Comparison of ENCODE assay signal across 28 cellular contexts in genomic region chr5:145502906-145503305, GRCh38.
"Had no signal": no experiment of that assay in that cellular context is flagged by ENCODE, and none has a peak within 500 bp of the region (broad histone marks: within the 10 kb centered on the region; RNA-seq: fewer than 3 reads in every experiment).

No MANE protein-coding gene starts in this region.

- H3K4me1 ChIP-seq: suprapubic skin, testis, thyroid gland, upper lobe of left lung, upper lobe of right lung, uterus, vagina had no signal

- H3K27me3 ChIP-seq: stomach, suprapubic skin, testis, thyroid gland, tibial artery, tibial nerve, transverse colon, upper lobe of left lung, upper lobe of right lung, uterus, vagina had no signal

- H3K9me3 Mint-ChIP-seq: type B pancreatic cell had no signal

- H3K4me3 ChIP-seq: stomach, suprapubic skin, testis, thoracic aorta, thyroid gland, tibial artery, tibial nerve, transverse colon, upper lobe of left lung, upper lobe of right lung, uterus, vagina had no signal

- ATAC-seq: stimulated activated effector memory CD8-positive, alpha-beta T cell treated with anti-CD3 and anti-CD28 coated beads, Interleukin-12 subunit alpha, Interleukin-12 subunit beta, amount 100 ng/mL, for 72 hours; stimulated activated memory B cell treated with anti-CD40 and anti-IgM and Interleukin-4, amounts not matched to agents 10 μg/mL and 1 μg/mL and 100 μg/mL, for 72 hours; stimulated activated naive B cell treated with anti-CD40 and anti-IgM and Interleukin-4, amounts not matched to agents 10 μg/mL and 1 μg/mL and 100 μg/mL, for 72 hours; stimulated activated naive CD8-positive, alpha-beta T cell treated with anti-CD3 and anti-CD28 coated beads, Interleukin-15, amount 100 ng/mL, for 72 hours; stimulated activated naive CD8-positive, alpha-beta T cell treated with anti-CD3 and anti-CD28 coated beads, Interleukin-15, Interleukin-2, amounts not matched to agents 100 U/mL and 50 U/mL, for 24 hours; upper lobe of right lung had no signal

- H3K27me3 Mint-ChIP-seq: stimulated activated memory B cell treated with anti-CD40 and anti-IgM and Interleukin-4, amounts not matched to agents 10 μg/mL and 1 μg/mL and 100 μg/mL, for 72 hours; stimulated activated naive B cell treated with anti-CD40 and anti-IgM and Interleukin-4, amounts not matched to agents 10 μg/mL and 1 μg/mL and 100 μg/mL, for 72 hours; stimulated activated naive CD8-positive, alpha-beta T cell treated with anti-CD3 and anti-CD28 coated beads, Interleukin-15, amount 100 ng/mL, for 72 hours; stimulated activated naive CD8-positive, alpha-beta T cell treated with anti-CD3 and anti-CD28 coated beads, Interleukin-15, Interleukin-2, amounts not matched to agents 100 ng/mL and 50 ng/mL, for 24 hours had no signal

- H3K27ac Mint-ChIP-seq: stimulated activated effector memory CD8-positive, alpha-beta T cell treated with anti-CD3 and anti-CD28 coated beads, Interleukin-12 subunit alpha, Interleukin-12 subunit beta, amount 100 ng/mL, for 72 hours; stimulated activated memory B cell treated with anti-CD40 and anti-IgM and Interleukin-4, amounts not matched to agents 10 μg/mL and 1 μg/mL and 100 μg/mL, for 72 hours; stimulated activated naive B cell treated with anti-CD40 and anti-IgM and Interleukin-4, amounts not matched to agents 10 μg/mL and 1 μg/mL and 100 μg/mL, for 72 hours; stimulated activated naive CD8-positive, alpha-beta T cell treated with anti-CD3 and anti-CD28 coated beads, Interleukin-15, amount 100 ng/mL, for 72 hours; stimulated activated naive CD8-positive, alpha-beta T cell treated with anti-CD3 and anti-CD28 coated beads, Interleukin-15, Interleukin-2, amounts not matched to agents 100 ng/mL and 50 ng/mL, for 24 hours; type B pancreatic cell had no signal

- H3K36me3 ChIP-seq: stomach, suprapubic skin, thoracic aorta, thyroid gland, tibial artery, tibial nerve, transverse colon, upper lobe of left lung, upper lobe of right lung, uterus, vagina had no signal

- H3K4me3 Mint-ChIP-seq: stimulated activated effector memory CD8-positive, alpha-beta T cell treated with anti-CD3 and anti-CD28 coated beads, Interleukin-12 subunit alpha, Interleukin-12 subunit beta, amount 100 ng/mL, for 72 hours; stimulated activated memory B cell treated with anti-CD40 and anti-IgM and Interleukin-4, amounts not matched to agents 10 μg/mL and 1 μg/mL and 100 μg/mL, for 72 hours; stimulated activated naive B cell treated with anti-CD40 and anti-IgM and Interleukin-4, amounts not matched to agents 10 μg/mL and 1 μg/mL and 100 μg/mL, for 72 hours; stimulated activated naive CD8-positive, alpha-beta T cell treated with anti-CD3 and anti-CD28 coated beads, Interleukin-15, amount 100 ng/mL, for 72 hours; stimulated activated naive CD8-positive, alpha-beta T cell treated with anti-CD3 and anti-CD28 coated beads, Interleukin-15, Interleukin-2, amounts not matched to agents 100 ng/mL and 50 ng/mL, for 24 hours; type B pancreatic cell had no signal

- H3K9me3 ChIP-seq: stomach, suprapubic skin, testis, thoracic aorta, thyroid gland, tibial artery, tibial nerve, transverse colon, upper lobe of left lung, upper lobe of right lung, uterus, vagina had no signal

- H3K36me3 Mint-ChIP-seq: stimulated activated effector memory CD8-positive, alpha-beta T cell treated with anti-CD3 and anti-CD28 coated beads, Interleukin-12 subunit alpha, Interleukin-12 subunit beta, amount 100 ng/mL, for 72 hours; stimulated activated memory B cell treated with anti-CD40 and anti-IgM and Interleukin-4, amounts not matched to agents 10 μg/mL and 1 μg/mL and 100 μg/mL, for 72 hours; stimulated activated naive B cell treated with anti-CD40 and anti-IgM and Interleukin-4, amounts not matched to agents 10 μg/mL and 1 μg/mL and 100 μg/mL, for 72 hours; type B pancreatic cell had no signal

- DNase-seq: stimulated activated CD4-positive, alpha-beta T cell treated with anti-CD3 and anti-CD28 coated beads, Interleukin-2, amount 100 ng/mL, for 48 hours; stimulated activated CD4-positive, alpha-beta T cell treated with anti-CD3 and anti-CD28 coated beads, Interleukin-4, amount 100 ng/mL, for 1 hour; stimulated activated CD4-positive, alpha-beta T cell treated with anti-CD3 and anti-CD28 coated beads, Interleukin-4, amount 100 ng/mL, for 24 hours; stimulated activated CD4-positive, alpha-beta T cell treated with anti-CD3 and anti-CD28 coated beads, Interleukin-4, amount 100 ng/mL, for 4 hours; stimulated activated CD8-positive, alpha-beta memory T cell treated with anti-CD3 and anti-CD28 coated beads, Interleukin-4, amount 100 ng/mL, for 48 hours; stimulated activated naive B cell treated with anti-CD40 and anti-IgM and Interleukin-4, amounts not matched to agents 10 μg/mL and 1 μg/mL and 100 μg/mL, for 72 hours; stimulated activated naive CD4-positive, alpha-beta T cell; stimulated activated naive CD4-positive, alpha-beta T cell treated with Interleukin-2 at 50 U/mL for 16 hours; stimulated activated naive CD8-positive, alpha-beta T cell treated with anti-CD3 and anti-CD28 coated beads, Interleukin-15, amount 100 ng/mL, for 72 hours; stimulated activated naive CD8-positive, alpha-beta T cell treated with anti-CD3 and anti-CD28 coated beads, Interleukin-15, Interleukin-2, amounts not matched to agents 100 U/mL and 50 U/mL, for 24 hours; stomach; substantia nigra; testis; thyroid gland; tibial artery; transverse colon; trophoblast cell; upper lobe of left lung; upper lobe of right lung; uterus had no signal

- H3K4me1 Mint-ChIP-seq: stimulated activated effector memory CD8-positive, alpha-beta T cell treated with anti-CD3 and anti-CD28 coated beads, Interleukin-12 subunit alpha, Interleukin-12 subunit beta, amount 100 ng/mL, for 72 hours; stimulated activated memory B cell treated with anti-CD40 and anti-IgM and Interleukin-4, amounts not matched to agents 10 μg/mL and 1 μg/mL and 100 μg/mL, for 72 hours; stimulated activated naive B cell treated with anti-CD40 and anti-IgM and Interleukin-4, amounts not matched to agents 10 μg/mL and 1 μg/mL and 100 μg/mL, for 72 hours; stimulated activated naive CD8-positive, alpha-beta T cell treated with anti-CD3 and anti-CD28 coated beads, Interleukin-15, amount 100 ng/mL, for 72 hours had no signal

- H3K27ac ChIP-seq: stomach, suprapubic skin, testis, thoracic aorta, thyroid gland, tibial artery, tibial nerve, transverse colon, upper lobe of left lung, upper lobe of right lung, uterus, vagina had no signal
